23 cellular contexts compared by ENCODE assay signal in the genomic region with DNA sequence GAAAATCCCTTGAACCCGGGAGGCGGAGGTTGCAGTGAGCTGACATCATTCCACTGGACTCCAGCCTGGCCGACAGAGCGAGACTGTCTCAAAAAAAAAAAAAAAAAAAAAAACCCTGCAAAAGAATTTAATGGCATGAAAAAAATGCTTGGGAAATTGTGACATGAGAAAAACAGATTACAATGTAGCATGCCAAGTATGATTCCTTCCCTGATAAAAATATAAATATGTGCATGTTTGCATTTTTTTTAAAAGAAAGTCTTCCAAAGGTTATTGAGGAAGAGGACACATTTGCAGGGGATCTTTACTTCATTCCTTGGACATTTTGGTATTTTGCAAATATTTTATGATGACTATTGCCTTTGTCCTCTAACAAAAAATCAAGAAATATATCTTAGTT. TPM values are rescaled to one million over a fixed set of nuclear protein-coding genes. Genes with fewer than 3 reads are reported as not detected.
"Had no signal": no experiment of that assay in that cellular context is flagged by ENCODE, and none has a peak within 500 bp of the region (broad histone marks: within the 10 kb centered on the region; RNA-seq: fewer than 3 reads in every experiment).

No MANE protein-coding gene starts in this region.

- H3K4me1 Mint-ChIP-seq: activated naive CD4-positive, alpha-beta T cell treated with anti-CD3 and anti-CD28 coated beads, Interleukin-2, amount 50 U/mL, for 24 hours; WTC11 had no signal

- H3K27ac ChIP-seq: hepatocyte, right atrium auricular region, tibial nerve had no signal

- H3K9me3 Mint-ChIP-seq: activated CD4-positive, alpha-beta memory T cell treated with anti-CD3 and anti-CD28 coated beads, Interleukin-2, amount 10 ng/mL, durations not matched to agents 7 days and 5 days; activated naive CD4-positive, alpha-beta T cell treated with anti-CD3 and anti-CD28 coated beads, Interleukin-2, amount 50 U/mL, for 24 hours; activated T-cell treated with anti-CD3 and anti-CD28 coated beads, Interleukin-2, amount 50 U/mL, for 24 hours; natural killer cell treated with Interleukin-12 subunit alpha and Interleukin-12 subunit beta and Interleukin-15 and Interleukin-18, amount 100 ng/mL, for 72 hours; WTC11 had no signal

- H3K4me1 ChIP-seq: right atrium auricular region, tibial nerve had no signal

- H2AFZ ChIP-seq: hepatocyte had no signal

- FAIRE-seq: colon, endothelial cell of umbilical vein, small intestine had no signal

- H3K4me3 Mint-ChIP-seq: activated CD4-positive, alpha-beta memory T cell treated with anti-CD3 and anti-CD28 coated beads, Interleukin-2, amount 10 ng/mL, durations not matched to agents 7 days and 5 days; activated naive CD4-positive, alpha-beta T cell treated with anti-CD3 and anti-CD28 coated beads, Interleukin-2, amount 50 U/mL, for 24 hours; activated T-cell treated with anti-CD3 and anti-CD28 coated beads, Interleukin-2, amount 50 U/mL, for 24 hours; natural killer cell treated with Interleukin-12 subunit alpha and Interleukin-12 subunit beta and Interleukin-15 and Interleukin-18, amount 100 ng/mL, for 72 hours; WTC11 had no signal

- H3K9me3 ChIP-seq: right atrium auricular region, tibial nerve had no signal

- H3K36me3 ChIP-seq: right atrium auricular region, tibial nerve had no signal

- H3K4me3 ChIP-seq: hepatocyte, right atrium auricular region, tibial nerve had no signal

- DNase-seq: activated CD4-positive, alpha-beta memory T cell treated with anti-CD3 and anti-CD28 coated beads, Interleukin-2, amount 10 ng/mL, durations not matched to agents 7 days and 5 days; activated CD4-positive, alpha-beta T cell treated with anti-CD3 and anti-CD28 coated beads for 4 hours; activated effector memory CD4-positive, alpha-beta T cell treated with Interleukin-2 at 50 U/mL for 16 hours; activated T-cell treated with anti-CD3 and anti-CD28 coated beads, Interleukin-2, amount 50 U/mL, for 24 hours; kidney glomerular epithelial cell; small intestine; stimulated activated CD4-positive, alpha-beta T cell treated with anti-CD3 and anti-CD28 coated beads, Interleukin-4, amount 100 ng/mL, for 24 hours; stimulated activated naive CD4-positive, alpha-beta T cell; substantia nigra; T-helper 2 cell had no signal

- H3K27me3 ChIP-seq: hepatocyte, right atrium auricular region had no signal

- H3K4me2 ChIP-seq: hepatocyte had no signal

- H3K36me3 Mint-ChIP-seq: activated naive CD4-positive, alpha-beta T cell treated with anti-CD3 and anti-CD28 coated beads, Interleukin-2, amount 50 U/mL, for 24 hours; natural killer cell treated with Interleukin-12 subunit alpha and Interleukin-12 subunit beta and Interleukin-15 and Interleukin-18, amount 100 ng/mL, for 72 hours; WTC11 had no signal

- ATAC-seq: natural killer cell treated with Interleukin-12 subunit alpha and Interleukin-12 subunit beta and Interleukin-15 and Interleukin-18, amount 100 ng/mL, for 72 hours; WTC11 had no signal

- H3K27me3 Mint-ChIP-seq: activated naive CD4-positive, alpha-beta T cell treated with anti-CD3 and anti-CD28 coated beads, Interleukin-2, amount 50 U/mL, for 24 hours; natural killer cell treated with Interleukin-12 subunit alpha and Interleukin-12 subunit beta and Interleukin-15 and Interleukin-18, amount 100 ng/mL, for 72 hours; progenitor cell of endocrine pancreas had no signal

- H3K27ac Mint-ChIP-seq: activated CD4-positive, alpha-beta memory T cell treated with anti-CD3 and anti-CD28 coated beads, Interleukin-2, amount 10 ng/mL, durations not matched to agents 7 days and 5 days; activated naive CD4-positive, alpha-beta T cell treated with anti-CD3 and anti-CD28 coated beads, Interleukin-2, amount 50 U/mL, for 24 hours; activated T-cell treated with anti-CD3 and anti-CD28 coated beads, Interleukin-2, amount 50 U/mL, for 24 hours; natural killer cell treated with Interleukin-12 subunit alpha and Interleukin-12 subunit beta and Interleukin-15 and Interleukin-18, amount 100 ng/mL, for 72 hours; progenitor cell of endocrine pancreas; WTC11 had no signal

- H3K79me2 ChIP-seq: hepatocyte had no signal

RNA-seq across cellular contexts. Expression of gene ZBTB32, which starts 14.5 kb away (rescaled TPM):
- total RNA-seq: endothelial cell of umbilical vein, fibroblast of lung, hepatocyte, lower leg skin, mesenteric fat pad, progenitor cell of endocrine pancreas, right atrium auricular region, tibial nerve had no signal
- polyA plus RNA-seq: endothelial cell of umbilical vein, fibroblast of lung had no signal

RNA-seq across cellular contexts. Expression of gene UPK1A, which starts 23.5 kb away (rescaled TPM):
- total RNA-seq: cardiac septum, endothelial cell of umbilical vein, fibroblast of lung, progenitor cell of endocrine pancreas, right atrium auricular region, tibial nerve had no signal
- polyA plus RNA-seq: endothelial cell of umbilical vein, small intestine had no signal
